8 cellular contexts compared by ENCODE assay signal in genomic region chr1:248640906-248641305, GRCh38.
ATAC-seq lines count a peak whose summit lies in the region.

No MANE protein-coding gene starts in this region.

- peak; percentile 25 for ATAC-seq in GM18508 (IDR thresholded peaks at IDR 0.05; ENCODE audit: insufficient read depth, unreplicated experiment)
- peak; percentile 27 for ATAC-seq in GM19023 (IDR thresholded peaks at IDR 0.05; ENCODE audit: unreplicated experiment)
- ATAC-seq in GM19467 (IDR thresholded peaks at IDR 0.05; ENCODE audit: unreplicated experiment) = peak; percentile 40
- peak; percentile 34 for ATAC-seq in GM21717 (IDR thresholded peaks at IDR 0.05; ENCODE audit: unreplicated experiment)
- peak; percentile 51 for ATAC-seq in HG02798 (IDR thresholded peaks at IDR 0.05; ENCODE audit: poor library complexity, unreplicated experiment)
- ATAC-seq in HG03060 (IDR thresholded peaks at IDR 0.05; ENCODE audit: low read depth, unreplicated experiment) = peak; percentile 35
- ATAC-seq in HG03342 (IDR thresholded peaks at IDR 0.05; ENCODE audit: unreplicated experiment) = peak; percentile 32
- ATAC-seq in HG03571 (IDR thresholded peaks at IDR 0.05; ENCODE audit: unreplicated experiment) = peak; percentile 56

Comparison
In these comparisons a context has a peak if more than half of its experiments do, and no peak if none do; other contexts are left out.
1. Peak in every context shown above with its lines: ATAC-seq.